In the genomic region with DNA sequence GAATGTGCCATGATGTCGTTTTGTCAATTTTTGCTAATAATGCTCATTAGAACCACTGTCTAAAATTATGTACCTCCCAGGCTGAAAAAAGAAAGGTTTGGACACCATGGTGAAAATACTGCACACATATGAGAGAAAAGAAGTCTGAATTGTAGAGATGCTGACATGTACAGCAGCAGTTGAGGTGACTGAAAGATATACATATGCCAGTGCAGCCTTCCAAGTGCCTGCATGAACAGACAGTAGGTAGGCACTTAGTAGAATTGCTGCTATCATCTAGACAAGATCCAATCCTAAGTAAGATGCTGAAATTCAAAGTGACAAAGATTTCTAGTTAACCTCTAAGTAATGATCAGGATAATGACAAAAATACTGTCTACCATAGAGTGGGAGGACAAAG, we compare ENCODE assay signal across 19 cellular contexts.
"Had no signal": no experiment of that assay in that cellular context is flagged by ENCODE, and none has a peak within 500 bp of the region (broad histone marks: within the 10 kb centered on the region; RNA-seq: fewer than 3 reads in every experiment).

No MANE protein-coding gene starts in this region.

- DNase-seq: colonic mucosa; cortex of kidney; effector CD8-positive, alpha-beta T cell; effector memory CD8-positive, alpha-beta T cell; endodermal cell; erythroblast; esophagus squamous epithelium; foreskin fibroblast; foreskin melanocyte; gastrocnemius medialis; glutamatergic neuron; heart right ventricle; hippocampal formation; left cardiac atrium; left lung; left ventricle myocardium superior; lower lobe of right lung; mesenchymal stem cell; mucosa of descending colon had no signal
